In the genomic region with DNA sequence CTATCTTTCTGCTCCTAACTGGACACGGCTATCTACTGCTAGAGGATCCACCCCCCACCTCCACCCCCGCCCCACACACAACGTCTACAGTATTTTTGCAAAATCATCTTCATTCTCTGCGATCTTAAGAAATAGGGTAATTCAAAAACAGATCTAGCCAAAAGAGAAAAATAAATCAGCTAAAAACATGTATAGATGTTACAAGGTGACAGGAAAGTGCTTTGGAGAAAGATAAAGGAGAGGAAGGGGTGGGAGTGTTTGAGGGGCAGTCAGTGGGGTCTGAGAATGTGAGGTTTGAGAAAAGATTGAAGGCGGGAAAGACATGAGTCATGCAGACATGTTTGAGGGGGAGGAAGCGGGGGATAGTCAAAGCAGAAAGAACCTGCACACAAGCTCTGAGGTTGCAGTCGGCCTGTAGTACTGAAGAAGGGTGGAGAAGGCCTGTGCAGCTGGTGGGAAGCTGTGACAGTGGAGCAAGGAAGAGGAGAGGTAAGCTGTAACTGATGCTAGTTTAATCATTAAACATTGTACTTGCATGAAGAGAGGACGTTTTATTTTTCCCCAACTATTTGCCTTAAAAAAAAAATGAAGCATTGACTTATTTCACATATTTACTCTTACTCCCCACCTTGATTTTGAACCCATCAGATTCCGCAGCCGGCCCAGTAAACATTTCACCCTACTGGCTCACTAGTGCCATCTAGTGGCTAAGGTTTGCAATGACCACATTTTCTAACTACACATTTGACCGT, we compare ENCODE assay signal across 9 cellular contexts.
DNase-seq lines count a peak whose midpoint lies in the region; ATAC-seq and TF ChIP-seq lines count a peak whose summit lies in the region.
"Had no signal": no experiment of that assay in that cellular context is flagged by ENCODE, and none has a peak within 500 bp of the region (broad histone marks: within the 10 kb centered on the region; RNA-seq: fewer than 3 reads in every experiment).

No MANE protein-coding gene starts in this region.

- no peaks in the 10 kb centered on the region for H3K4me1 ChIP-seq in naive thymus-derived CD4-positive, alpha-beta T cell (ENCODE audit: control insufficient read depth in 2 of 2, insufficient read depth in 2 of 2, low read length in 2 of 2)
- H3K4me1 ChIP-seq in tibial nerve: peaks cover 0 to 7% (median 0%) of the 10 kb centered on the region in 4 donors

- TF ChIP-seq EP300 in tibial nerve (IDR thresholded peaks at IDR 0.05): no peak

- H3K27me3 Mint-ChIP-seq in activated CD8-positive, alpha-beta T cell treated with anti-CD3 and anti-CD28 coated beads, Interleukin-2, amount 10 ng/mL, durations not matched to agents 7 days and 5 days (ENCODE audit: low read depth): no peaks in the 10 kb centered on the region
- peaks cover 0 to 9% (median 3%) of the 10 kb centered on the region in 5 donors for H3K27me3 Mint-ChIP-seq in naive thymus-derived CD4-positive, alpha-beta T cell
- H3K27me3 Mint-ChIP-seq: activated naive CD4-positive, alpha-beta T cell treated with anti-CD3 and anti-CD28 coated beads, Interleukin-2, amount 50 U/mL, for 24 hours had no signal

- H3K27ac ChIP-seq in naive thymus-derived CD4-positive, alpha-beta T cell (ENCODE audit: low read depth, low read length): no peak overlapping the region
- H3K27ac ChIP-seq in tibial nerve: no peak overlapping the region

- CTCF ChIA-PET in activated CD8-positive, alpha-beta T cell treated with anti-CD3 and anti-CD28 coated beads, Interleukin-2, amount 10 ng/mL, durations not matched to agents 7 days and 5 days (lab: Charles Lee): interaction anchor here (0.9 kb wide), 1 partner anchor 14 kb away, joined by 4 read pairs; no protein-coding TSS in a partner anchor
- CTCF ChIA-PET in naive thymus-derived CD4-positive, alpha-beta T cell (lab: Charles Lee): interaction anchor here (0.6 to 1.1 kb wide), 2 partner anchors 12 to 66 kb away, joined by 3 to 4 read pairs; no protein-coding TSS in a partner anchor

- H3K4me3 Mint-ChIP-seq in activated CD8-positive, alpha-beta T cell treated with anti-CD3 and anti-CD28 coated beads, Interleukin-2, amount 10 ng/mL, durations not matched to agents 7 days and 5 days: no peak overlapping the region
- no peak overlapping the region for H3K4me3 Mint-ChIP-seq in naive thymus-derived CD4-positive, alpha-beta T cell
- H3K4me3 Mint-ChIP-seq: activated naive CD4-positive, alpha-beta T cell treated with anti-CD3 and anti-CD28 coated beads, Interleukin-2, amount 50 U/mL, for 24 hours had no signal

- 40 to 45% methylated on average over 11 of the region's 11 CpGs for WGBS in tibial nerve, 2 donors

- H3K9me3 ChIP-seq in naive thymus-derived CD4-positive, alpha-beta T cell (ENCODE audit: control insufficient read depth in 2 of 3, low read length in 3 of 3): no peaks in the 10 kb centered on the region
- no peaks in the 10 kb centered on the region for H3K9me3 ChIP-seq in tibial nerve

- no peaks in the 10 kb centered on the region for H3K4me1 Mint-ChIP-seq in activated CD8-positive, alpha-beta T cell treated with anti-CD3 and anti-CD28 coated beads, Interleukin-2, amount 10 ng/mL, durations not matched to agents 7 days and 5 days (ENCODE audit: low read depth)
- H3K4me1 Mint-ChIP-seq in naive thymus-derived CD4-positive, alpha-beta T cell: peaks cover 0 to 4% (median 0%) of the 10 kb centered on the region in 7 donors
- H3K4me1 Mint-ChIP-seq: activated naive CD4-positive, alpha-beta T cell treated with anti-CD3 and anti-CD28 coated beads, Interleukin-2, amount 50 U/mL, for 24 hours had no signal

- TF ChIP-seq POLR2A in erythroblast (IDR thresholded peaks at IDR 0.05; ENCODE audit: low read length) (no peak), tibial nerve (IDR thresholded peaks at IDR 0.05) (no peak)

- H3K27ac Mint-ChIP-seq in activated CD8-positive, alpha-beta T cell treated with anti-CD3 and anti-CD28 coated beads, Interleukin-2, amount 10 ng/mL, durations not matched to agents 7 days and 5 days: no peak overlapping the region
- H3K27ac Mint-ChIP-seq in naive thymus-derived CD4-positive, alpha-beta T cell: no peak overlapping the region
- H3K27ac Mint-ChIP-seq: activated naive CD4-positive, alpha-beta T cell treated with anti-CD3 and anti-CD28 coated beads, Interleukin-2, amount 50 U/mL, for 24 hours had no signal

- ATAC-seq in GM19035 (IDR thresholded peaks at IDR 0.05; ENCODE audit: unreplicated experiment): peak; percentile 82
- ATAC-seq in HG03159 (IDR thresholded peaks at IDR 0.05; ENCODE audit: unreplicated experiment): peak; percentile 84
- peak; percentile 51 for ATAC-seq in activated CD8-positive, alpha-beta T cell treated with anti-CD3 and anti-CD28 coated beads, Interleukin-2, amount 10 ng/mL, durations not matched to agents 7 days and 5 days
- peak; percentile 80 for ATAC-seq in naive thymus-derived CD4-positive, alpha-beta T cell

- POLR2A ChIA-PET in activated CD8-positive, alpha-beta T cell treated with anti-CD3 and anti-CD28 coated beads, Interleukin-2, amount 10 ng/mL, durations not matched to agents 7 days and 5 days (lab: Charles Lee): no interaction called here
- POLR2A ChIA-PET in naive thymus-derived CD4-positive, alpha-beta T cell (lab: Charles Lee): no interaction called here

- H3K27me3 ChIP-seq in naive thymus-derived CD4-positive, alpha-beta T cell (ENCODE audit: control insufficient read depth in 2 of 2, insufficient read depth in 2 of 2, low read length in 2 of 2): no peaks in the 10 kb centered on the region
- no peaks in the 10 kb centered on the region for H3K27me3 ChIP-seq in tibial nerve

- peak; percentile 66 to 90 (median 85) for TF ChIP-seq CTCF in tibial nerve (IDR thresholded peaks at IDR 0.05)

- peak; percentile 24 for DNase-seq in CMK (ENCODE audit: low read depth)
- DNase-seq in NCI-H446 (lab: John Stamatoyannopoulos, UW): peak; percentile 20 to 70
- peak; percentile 73 for DNase-seq in activated CD8-positive, alpha-beta T cell treated with anti-CD3 and anti-CD28 coated beads, Interleukin-2, amount 10 ng/mL, durations not matched to agents 7 days and 5 days
- DNase-seq in erythroblast (lab: John Stamatoyannopoulos, UW): peak; percentile 65 to 82
- DNase-seq in naive thymus-derived CD4-positive, alpha-beta T cell: peak; percentile 8 to 55 (median 32)
- DNase-seq in tibial nerve (ENCODE audit: low spot score in 2 of 2): peak; percentile 23 to 81

- no peaks in the 10 kb centered on the region for H3K36me3 ChIP-seq in naive thymus-derived CD4-positive, alpha-beta T cell (ENCODE audit: control insufficient read depth in 2 of 3, insufficient read depth in 3 of 3, low read length in 3 of 3)
- H3K36me3 ChIP-seq in tibial nerve: no peaks in the 10 kb centered on the region

- H3K4me3 ChIP-seq in naive thymus-derived CD4-positive, alpha-beta T cell (ENCODE audit: low read length): no peak overlapping the region
- no peak overlapping the region for H3K4me3 ChIP-seq in tibial nerve

- H3K9me3 Mint-ChIP-seq in activated CD8-positive, alpha-beta T cell treated with anti-CD3 and anti-CD28 coated beads, Interleukin-2, amount 10 ng/mL, durations not matched to agents 7 days and 5 days (ENCODE audit: insufficient read depth): no peaks in the 10 kb centered on the region
- peaks cover 0 to 3% (median 0%) of the 10 kb centered on the region in 11 donors for H3K9me3 Mint-ChIP-seq in naive thymus-derived CD4-positive, alpha-beta T cell
- H3K9me3 Mint-ChIP-seq: activated naive CD4-positive, alpha-beta T cell treated with anti-CD3 and anti-CD28 coated beads, Interleukin-2, amount 50 U/mL, for 24 hours had no signal

- H3K36me3 Mint-ChIP-seq in activated CD8-positive, alpha-beta T cell treated with anti-CD3 and anti-CD28 coated beads, Interleukin-2, amount 10 ng/mL, durations not matched to agents 7 days and 5 days (ENCODE audit: low read depth): no peaks in the 10 kb centered on the region
- no peaks in the 10 kb centered on the region for H3K36me3 Mint-ChIP-seq in naive thymus-derived CD4-positive, alpha-beta T cell
- H3K36me3 Mint-ChIP-seq: activated naive CD4-positive, alpha-beta T cell treated with anti-CD3 and anti-CD28 coated beads, Interleukin-2, amount 50 U/mL, for 24 hours had no signal

- intact Hi-C loops in naive thymus-derived CD4-positive, alpha-beta T cell (cut with micrococcal nuclease): loop anchor here (1.0 to 10.0 kb wide), 3 partner anchors 90 to 1137 kb away; no protein-coding TSS in a partner anchor
